ENCODE assay signal across 9 cellular contexts in genomic region chr5:66307647-66308257, GRCh38.
A peak's percentile ranks its signal among the peaks of the same experiment; 100 is the strongest.
DNase-seq lines count a peak whose midpoint lies in the region; ATAC-seq and TF ChIP-seq lines count a peak whose summit lies in the region.
"Had no signal": no experiment of that assay in that cellular context is flagged by ENCODE, and none has a peak within 500 bp of the region (broad histone marks: within the 10 kb centered on the region; RNA-seq: fewer than 3 reads in every experiment).

No MANE protein-coding gene starts in this region.

- intact Hi-C loops in CD4-positive, alpha-beta memory T cell (cut with micrococcal nuclease) = loop anchor here (1.0 to 10.0 kb wide), 4 partner anchors 137 to 1947 kb away; no protein-coding TSS in a partner anchor
- intact Hi-C loops in body of pancreas (cut with DNase I) = loop anchor here (5.0 kb wide), 1 partner anchor 450 kb away; no protein-coding TSS in a partner anchor

- H3K27me3 ChIP-seq in CD4-positive, alpha-beta memory T cell (ENCODE audit: insufficient read depth, low read length) = no peaks in the 10 kb centered on the region
- no peaks in the 10 kb centered on the region for H3K27me3 ChIP-seq in body of pancreas

- peak in 4 of 5 donors; percentile 38 to 47 (median 41) for DNase-seq in CD4-positive, alpha-beta memory T cell
- DNase-seq in NCI-H748 treated with DMSO at 0.1 percent for 48 hours (lab: John Stamatoyannopoulos, UW) (peak; percentile 85), body of pancreas (peak in 1 of 4 donors; percentile 33), iPS-NIHi11 (ENCODE audit: low spot score) (peak; percentile 71)
- no peak for DNase-seq in stimulated activated CD4-positive, alpha-beta T cell treated with anti-CD3 and anti-CD28 coated beads, Interleukin-4, amount 100 ng/mL, for 4 hours

- no peak overlapping the region for H3K4me3 Mint-ChIP-seq in CD4-positive, alpha-beta memory T cell
- no peak overlapping the region for H3K4me3 Mint-ChIP-seq in stimulated activated memory B cell treated with anti-CD40 and anti-IgM and Interleukin-4, amounts not matched to agents 10 μg/mL and 1 μg/mL and 100 μg/mL, for 72 hours

- H3K27ac Mint-ChIP-seq in CD4-positive, alpha-beta memory T cell = no peak overlapping the region
- H3K27ac Mint-ChIP-seq in stimulated activated memory B cell treated with anti-CD40 and anti-IgM and Interleukin-4, amounts not matched to agents 10 μg/mL and 1 μg/mL and 100 μg/mL, for 72 hours = no peak overlapping the region

- CTCF ChIA-PET in CD4-positive, alpha-beta memory T cell (lab: Charles Lee; ENCODE audit: partially characterized antibody) = interaction anchor here (0.6 to 4.5 kb wide), 22 partner anchors 9 to 900 kb away, joined by 3 to 37 read pairs (median 4); no protein-coding TSS in a partner anchor

- WGBS in body of pancreas, 2 donors = 5 to 6% methylated on average over 6 of the region's 6 CpGs

- no peak overlapping the region for H3K27ac ChIP-seq in CD4-positive, alpha-beta memory T cell (ENCODE audit: low read depth, low read length)
- no peak overlapping the region for H3K27ac ChIP-seq in body of pancreas
- H3K27ac ChIP-seq: SJSA1 had no signal

- POLR2A ChIA-PET in CD4-positive, alpha-beta memory T cell (lab: Charles Lee; ENCODE audit: partially characterized antibody) = no interaction called here

- no peaks in the 10 kb centered on the region for H3K36me3 ChIP-seq in CD4-positive, alpha-beta memory T cell (ENCODE audit: insufficient read depth, low read length)
- H3K36me3 ChIP-seq in body of pancreas (replicated peaks in 1 of 2; ENCODE audit: insufficient read depth in 1 of 2, low read depth in 2 of 2) = no peaks in the 10 kb centered on the region
- H3K36me3 ChIP-seq: SJSA1 had no signal

- H3K27me3 Mint-ChIP-seq in CD4-positive, alpha-beta memory T cell = peaks cover 6 to 12% of the 10 kb centered on the region in 2 donors
- peaks cover 17% of the 10 kb centered on the region for H3K27me3 Mint-ChIP-seq in stimulated activated memory B cell treated with anti-CD40 and anti-IgM and Interleukin-4, amounts not matched to agents 10 μg/mL and 1 μg/mL and 100 μg/mL, for 72 hours

- no peaks in the 10 kb centered on the region for H3K36me3 Mint-ChIP-seq in CD4-positive, alpha-beta memory T cell
- no peaks in the 10 kb centered on the region for H3K36me3 Mint-ChIP-seq in stimulated activated memory B cell treated with anti-CD40 and anti-IgM and Interleukin-4, amounts not matched to agents 10 μg/mL and 1 μg/mL and 100 μg/mL, for 72 hours

- no peak overlapping the region for H3K4me3 ChIP-seq in CD4-positive, alpha-beta memory T cell (ENCODE audit: low read length in 2 of 2)
- no peak overlapping the region for H3K4me3 ChIP-seq in body of pancreas
- H3K4me3 ChIP-seq: SJSA1 had no signal

- ATAC-seq in GM18870 (IDR thresholded peaks at IDR 0.05; ENCODE audit: unreplicated experiment) (peak; percentile 65), HG03571 (IDR thresholded peaks at IDR 0.05; ENCODE audit: unreplicated experiment) (peak; percentile 68), body of pancreas (peak; percentile 70)
- peak; percentile 65 for ATAC-seq in stimulated activated memory B cell treated with anti-CD40 and anti-IgM and Interleukin-4, amounts not matched to agents 10 μg/mL and 1 μg/mL and 100 μg/mL, for 72 hours

- no peaks in the 10 kb centered on the region for H3K4me1 ChIP-seq in CD4-positive, alpha-beta memory T cell (ENCODE audit: insufficient read depth, low read length)
- H3K4me1 ChIP-seq in body of pancreas = no peaks in the 10 kb centered on the region
- H3K4me1 ChIP-seq: SJSA1 had no signal

- peaks cover 0 to 3% (median 0%) of the 10 kb centered on the region in 8 donors for H3K9me3 Mint-ChIP-seq in CD4-positive, alpha-beta memory T cell
- H3K9me3 Mint-ChIP-seq in stimulated activated memory B cell treated with anti-CD40 and anti-IgM and Interleukin-4, amounts not matched to agents 10 μg/mL and 1 μg/mL and 100 μg/mL, for 72 hours = no peaks in the 10 kb centered on the region

- peak; percentile 68 to 88 (median 85) for TF ChIP-seq CTCF in body of pancreas (IDR thresholded peaks at IDR 0.05)

- TF ChIP-seq POLR2A in body of pancreas (IDR thresholded peaks at IDR 0.05) = no peak

- peaks cover 3 to 9% (median 4%) of the 10 kb centered on the region in 4 donors for H3K4me1 Mint-ChIP-seq in CD4-positive, alpha-beta memory T cell
- peaks cover 6% of the 10 kb centered on the region for H3K4me1 Mint-ChIP-seq in stimulated activated memory B cell treated with anti-CD40 and anti-IgM and Interleukin-4, amounts not matched to agents 10 μg/mL and 1 μg/mL and 100 μg/mL, for 72 hours

- no peaks in the 10 kb centered on the region for H3K9me3 ChIP-seq in CD4-positive, alpha-beta memory T cell (ENCODE audit: control insufficient read depth in 1 of 2, low read length in 2 of 2)
- no peaks in the 10 kb centered on the region for H3K9me3 ChIP-seq in body of pancreas
- H3K9me3 ChIP-seq: SJSA1 had no signal

Comparison
In these comparisons a context has a peak if more than half of its experiments do, and no peak if none do; other contexts are left out.
1. DNase-seq: peak in CD4-positive, alpha-beta memory T cell (4 of 5), NCI-H748 treated with DMSO at 0.1 percent for 48 hours (single experiment) and iPS-NIHi11 (single experiment); none in stimulated activated CD4-positive, alpha-beta T cell treated with anti-CD3 and anti-CD28 coated beads, Interleukin-4, amount 100 ng/mL, for 4 hours (0 of 2).
2. Peak in every context shown above with its lines, with median percentiles within 50 percentile points of each other: ATAC-seq.